ENCODE assay signal across 8 cellular contexts in genomic region chr17:82098169-82098938, GRCh38. TPM values are rescaled to one million over a fixed set of nuclear protein-coding genes. Genes with fewer than 3 reads are reported as not detected.
DNase-seq lines count a peak whose midpoint lies in the region; TF ChIP-seq lines count a peak whose summit lies in the region.

FASN (minus strand) TSS chr17:82098236; CDS start chr17:82096445, 1,791 bp downstream.

- DNase-seq in H7 = peak; percentile 100
- peak; percentile 89 for DNase-seq in activated effector memory CD4-positive, alpha-beta T cell treated with Interleukin-2 at 50 U/mL for 16 hours
- peak; percentile 96 for DNase-seq in fibroblast of villous mesenchyme (ENCODE audit: low read depth)
- peak; percentile 99 for DNase-seq in neural progenitor cell (ENCODE audit: low spot score)
- DNase-seq in stromal cell of bone marrow (ENCODE audit: low read depth) = peak; percentile 92

- no peaks in the 10 kb centered on the region for H3K9me3 Mint-ChIP-seq in neural progenitor cell

- H3K27me3 ChIP-seq in H7 (ENCODE audit: control insufficient read depth, insufficient read depth, low read length) (no peaks in the 10 kb centered on the region), Loucy (ENCODE audit: insufficient read depth, low read length, poor library complexity, severe bottlenecking) (no peaks in the 10 kb centered on the region), neural progenitor cell (no peaks in the 10 kb centered on the region)

- H2AFZ ChIP-seq in Loucy (ENCODE audit: low read length) (peak within 1 kb of the TSS; percentile 93; the same call in 1 of the 2 replicates), neural progenitor cell (replicated peaks) (no peak within 1 kb of the TSS)

- peak within 1 kb of the TSS; percentile 99 for H3K27ac ChIP-seq in neural progenitor cell

- peaks cover 3% of the 10 kb centered on the region for H3K36me3 Mint-ChIP-seq in neural progenitor cell

- peak within 1 kb of the TSS; percentile 85 for H3K4me3 ChIP-seq in H7 (ENCODE audit: insufficient read depth, low read depth, low read length)
- peak within 1 kb of the TSS; percentile 94 for H3K4me3 ChIP-seq in Loucy (ENCODE audit: low read length, poor library complexity, severe bottlenecking)
- peak within 1 kb of the TSS; percentile 72 for H3K4me3 ChIP-seq in fibroblast of villous mesenchyme (ENCODE audit: low read depth, low read length)
- peak within 1 kb of the TSS; percentile 100 for H3K4me3 ChIP-seq in neural progenitor cell

- peaks cover 10% of the 10 kb centered on the region; the same call in 1 of the 2 replicates for H3K4me1 ChIP-seq in ES-I3 (ENCODE audit: insufficient read depth, low read length)
- peaks cover 24% of the 10 kb centered on the region for H3K4me1 ChIP-seq in Loucy (ENCODE audit: insufficient read depth, low read length, poor library complexity, severe bottlenecking)
- peaks cover 53% of the 10 kb centered on the region for H3K4me1 ChIP-seq in neural progenitor cell

- peaks cover 4% of the 10 kb centered on the region for H3K27me3 Mint-ChIP-seq in neural progenitor cell (ENCODE audit: insufficient read depth, low read depth)

- peak within 1 kb of the TSS; percentile 83 for H3K4me3 Mint-ChIP-seq in neural progenitor cell

- H3F3A ChIP-seq in Loucy (ENCODE audit: low read depth) (no peaks in the 10 kb centered on the region), neural progenitor cell (ENCODE audit: low read depth) (peaks cover 40% of the 10 kb centered on the region)

- TF ChIP-seq POLR2A in Raji (IDR thresholded peaks at IDR 0.05; ENCODE audit: insufficient read depth, low read depth, low read length) = peak; percentile 82

- peaks cover 4% of the 10 kb centered on the region; the same call in 1 of the 2 replicates for H3K36me3 ChIP-seq in ES-I3 (ENCODE audit: insufficient read depth, low read length)
- peaks cover 19% of the 10 kb centered on the region for H3K36me3 ChIP-seq in H7 (replicated peaks; ENCODE audit: control insufficient read depth, insufficient read depth, low read length)
- H3K36me3 ChIP-seq in Loucy (ENCODE audit: insufficient read depth, low read length) = peaks cover 20% of the 10 kb centered on the region; the same call in 1 of the 2 replicates
- H3K36me3 ChIP-seq in neural progenitor cell = no peaks in the 10 kb centered on the region

- H3K27ac Mint-ChIP-seq in neural progenitor cell = no peak within 1 kb of the TSS

- H3K79me2 ChIP-seq in Loucy (ENCODE audit: insufficient read depth, low read length) = peaks cover 57% of the 10 kb centered on the region
- H3K79me2 ChIP-seq in neural progenitor cell (ENCODE audit: low read depth) = peaks cover 77% of the 10 kb centered on the region

- peaks cover 28% of the 10 kb centered on the region for H3K4me1 Mint-ChIP-seq in neural progenitor cell

- H3K9me3 ChIP-seq in ES-I3 (ENCODE audit: control insufficient read depth, insufficient read depth, low read length) (no peaks in the 10 kb centered on the region), Loucy (ENCODE audit: insufficient read depth, low read depth, low read length) (no peaks in the 10 kb centered on the region), neural progenitor cell (ENCODE audit: low read depth) (no peaks in the 10 kb centered on the region)

- TF ChIP-seq CTCF in Loucy (conservative IDR thresholded peaks at IDR 0.05; ENCODE audit: low read length) (peak; percentile 32), fibroblast of villous mesenchyme (IDR thresholded peaks at IDR 0.05; ENCODE audit: insufficient read depth, low read depth, low read length) (peak; percentile 29), neural progenitor cell (IDR thresholded peaks at IDR 0.05) (peak; percentile 55)

- H4K20me1 ChIP-seq in Loucy (ENCODE audit: insufficient read depth, low read length, poor library complexity, severe bottlenecking) (peaks cover 37% of the 10 kb centered on the region), neural progenitor cell (ENCODE audit: low read depth) (peaks cover 38% of the 10 kb centered on the region)

- no peaks in the 10 kb centered on the region for H3K9me2 ChIP-seq in Loucy (replicated peaks; ENCODE audit: low read depth, low read length)

- H3K9ac ChIP-seq in ES-I3 (ENCODE audit: low read depth, low read length) (peak within 1 kb of the TSS; percentile 89), Loucy (ENCODE audit: low read depth, low read length, poor library complexity, severe bottlenecking) (peak within 1 kb of the TSS; percentile 95), neural progenitor cell (peak within 1 kb of the TSS; percentile 99)

- H3K4me2 ChIP-seq in Loucy (ENCODE audit: low read depth, low read length, poor library complexity, severe bottlenecking) (peak within 1 kb of the TSS; percentile 96), neural progenitor cell (peak within 1 kb of the TSS; percentile 96)

RNA-seq across cellular contexts. Expression of gene FASN, which starts in this region (rescaled TPM):
- 201 and 257 TPM in 2 replicates for total RNA-seq in H7 (2014; rRNA removed; shearing (Covaris generic))
- total RNA-seq in fibroblast of villous mesenchyme = 274 and 280 TPM in 2 replicates
- total RNA-seq in neural progenitor cell (ENCODE audit: low replicate concordance) = 77.9 and 266 TPM in 2 replicates

Comparison
In these comparisons a context has a peak if more than half of its experiments do, and no peak if none do; other contexts are left out.
1. Peak in every context shown above with its lines: DNase-seq, H3K4me3 ChIP-seq and H3K27ac ChIP-seq.